ENCODE assay signal across 1 cellular context in genomic region chr6:128347123-128347522, GRCh38.
TF ChIP-seq lines count a peak whose summit lies in the region.

No MANE protein-coding gene starts in this region.

TF ChIP-seq in H1, 55 proteins besides CTCF, POLR2A, EP300 and RAD21:
- TF ChIP-seq KDM4A (IDR thresholded peaks at IDR 0.05; ENCODE audit: low read depth, low read length, severe bottlenecking) (no peak), MAFK (IDR thresholded peaks at IDR 0.05; ENCODE audit: low read depth, low read length) (peak; percentile 85), POU5F1 (IDR thresholded peaks at IDR 0.05; ENCODE audit: low read depth, low read length) (no peak)
